ENCODE assay signal across 8 cellular contexts in the genomic region with DNA sequence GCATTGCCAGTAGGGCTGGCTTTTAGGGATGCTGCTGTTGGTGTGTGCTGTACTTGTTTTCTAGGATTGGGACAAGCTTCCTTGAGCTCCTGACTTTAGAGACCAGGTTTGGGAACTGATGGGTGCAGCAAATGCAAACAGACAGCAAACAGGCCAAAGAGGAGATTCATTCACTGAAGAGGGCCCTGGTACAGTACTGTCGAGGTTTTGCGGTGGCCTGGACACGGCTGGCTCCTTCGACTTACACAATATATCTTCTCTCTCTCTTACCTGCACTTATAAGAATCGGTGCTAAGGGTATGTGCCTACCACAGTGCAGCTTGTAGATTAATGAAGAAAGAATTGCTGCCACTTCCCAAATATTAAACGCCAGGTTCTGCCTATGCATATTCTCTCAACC. TPM values are rescaled to one million over a fixed set of nuclear protein-coding genes. Genes with fewer than 3 reads are reported as not detected.
A peak's percentile ranks its signal among the peaks of the same experiment; 100 is the strongest.
DNase-seq lines count a peak whose midpoint lies in the region; ATAC-seq and TF ChIP-seq lines count a peak whose summit lies in the region.

No MANE protein-coding gene starts in this region.

- no peaks in the 10 kb centered on the region for H3K9me3 Mint-ChIP-seq in CD8-positive, alpha-beta memory T cell

- intact Hi-C loops in esophagus muscularis mucosa (cut with DNase I), result loop anchor here (5.0 kb wide), 2 partner anchors 35 to 50 kb away; no protein-coding TSS in a partner anchor
- intact Hi-C loops in ovary (cut with DNase I), result loop anchor here in 2 of 4 donors (5.0 kb wide), 1 partner anchor 40 kb away; no protein-coding TSS in a partner anchor

- H3K27ac Mint-ChIP-seq in CD8-positive, alpha-beta memory T cell, result peak overlapping the region; percentile 83 to 98 (median 96)

- peaks cover 0 to 11% (median 7%) of the 10 kb centered on the region in 3 donors for H3K36me3 Mint-ChIP-seq in CD8-positive, alpha-beta memory T cell

- H3K4me1 ChIP-seq in CD8-positive, alpha-beta memory T cell (ENCODE audit: insufficient read depth, low read length), result peaks cover 25% of the 10 kb centered on the region
- H3K4me1 ChIP-seq in Peyer's patch (peaks cover 0 to 16% (median 8%) of the 10 kb centered on the region in 4 donors), esophagus muscularis mucosa (peaks cover 13 to 30% (median 23%) of the 10 kb centered on the region in 4 donors), ovary (ENCODE audit: insufficient read depth) (peaks cover 11% of the 10 kb centered on the region)

- no peak for TF ChIP-seq POLR2A in Peyer's patch (IDR thresholded peaks at IDR 0.05)
- TF ChIP-seq POLR2A in esophagus muscularis mucosa (IDR thresholded peaks at IDR 0.05; ENCODE audit: low read depth), result no peak
- TF ChIP-seq POLR2A in ovary (IDR thresholded peaks at IDR 0.05), result no peak

- peak overlapping the region; percentile 98 for H3K4me3 ChIP-seq in CD8-positive, alpha-beta memory T cell (ENCODE audit: low read length)
- H3K4me3 ChIP-seq in Peyer's patch (peak overlapping the region; percentile 64 to 85 (median 71)), esophagus muscularis mucosa (peak overlapping the region; percentile 74 to 90 (median 86)), ovary (peak overlapping the region; percentile 77)

- POLR2A ChIA-PET in CD8-positive, alpha-beta memory T cell (lab: Charles Lee), result interaction anchor here (1.1 to 1.9 kb wide), 3 partner anchors 18 to 43 kb away, joined by 4 to 7 read pairs (median 7); no protein-coding TSS in a partner anchor

- TF ChIP-seq CTCF in Peyer's patch (IDR thresholded peaks at IDR 0.05), result no peak
- TF ChIP-seq CTCF in esophagus muscularis mucosa (IDR thresholded peaks at IDR 0.05), result no peak
- TF ChIP-seq CTCF in ovary (IDR thresholded peaks at IDR 0.05), result no peak

- H3K36me3 ChIP-seq in CD8-positive, alpha-beta memory T cell (ENCODE audit: insufficient read depth, low read length), result no peaks in the 10 kb centered on the region
- H3K36me3 ChIP-seq in Peyer's patch (no peaks in the 10 kb centered on the region), esophagus muscularis mucosa (no peaks in the 10 kb centered on the region), ovary (no peaks in the 10 kb centered on the region)

- ATAC-seq in GM21447 (IDR thresholded peaks at IDR 0.05; ENCODE audit: unreplicated experiment), result no peak

- TF ChIP-seq EP300 in esophagus muscularis mucosa (IDR thresholded peaks at IDR 0.05), result no peak
- no peak for TF ChIP-seq EP300 in ovary (IDR thresholded peaks at IDR 0.05)

- WGBS in esophagus muscularis mucosa, result 72% methylated on average over 6 of the region's 6 CpGs
- 62 to 72% (median 66%) methylated on average over 6 of the region's 6 CpGs for WGBS in ovary, 3 donors

- no peak for DNase-seq in CD8-positive, alpha-beta memory T cell
- no peak for DNase-seq in Peyer's patch
- no peak for DNase-seq in esophagus muscularis mucosa (ENCODE audit: extremely low spot score)
- no peak for DNase-seq in ovary
- DNase-seq in stimulated activated CD8-positive, alpha-beta memory T cell treated with anti-CD3 and anti-CD28 coated beads, Interleukin-4, amount 100 ng/mL, for 48 hours, result no peak
- no peak for DNase-seq in islet precursor cell
- no peak for DNase-seq in occipital lobe (lab: John Stamatoyannopoulos, UW)

- peak overlapping the region; percentile 78 to 96 (median 91) for H3K4me3 Mint-ChIP-seq in CD8-positive, alpha-beta memory T cell

- H3K27me3 ChIP-seq in CD8-positive, alpha-beta memory T cell (ENCODE audit: insufficient read depth, low read length, poor library complexity, severe bottlenecking), result no peaks in the 10 kb centered on the region
- H3K27me3 ChIP-seq in Peyer's patch, result no peaks in the 10 kb centered on the region
- H3K27me3 ChIP-seq in esophagus muscularis mucosa, result no peaks in the 10 kb centered on the region
- H3K27me3 ChIP-seq in ovary, result no peaks in the 10 kb centered on the region

- H3K27me3 Mint-ChIP-seq in CD8-positive, alpha-beta memory T cell, result no peaks in the 10 kb centered on the region

- CTCF ChIA-PET in CD8-positive, alpha-beta memory T cell (lab: Charles Lee), result interaction anchor here (2.2 to 3.2 kb wide), 2 partner anchors 43 to 279 kb away, joined by 11 to 12 read pairs; no protein-coding TSS in a partner anchor

- no peaks in the 10 kb centered on the region for H3K9me3 ChIP-seq in CD8-positive, alpha-beta memory T cell (ENCODE audit: low read length)
- no peaks in the 10 kb centered on the region for H3K9me3 ChIP-seq in Peyer's patch
- H3K9me3 ChIP-seq in esophagus muscularis mucosa, result no peaks in the 10 kb centered on the region
- H3K9me3 ChIP-seq in ovary, result no peaks in the 10 kb centered on the region

- peak overlapping the region; percentile 85 for H3K27ac ChIP-seq in CD8-positive, alpha-beta memory T cell (ENCODE audit: low read depth, low read length)
- H3K27ac ChIP-seq in Peyer's patch, result peak overlapping the region; percentile 62 to 83 (median 74)
- H3K27ac ChIP-seq in esophagus muscularis mucosa (replicated peaks in 1 of 4), result peak overlapping the region in 2 of 4 donors; percentile 79 to 83
- H3K27ac ChIP-seq in ovary, result peak overlapping the region in 1 of 2 donors; percentile 36

- H3K4me1 Mint-ChIP-seq in CD8-positive, alpha-beta memory T cell, result peaks cover 28 to 48% (median 44%) of the 10 kb centered on the region in 3 donors

RNA-seq across cellular contexts. Expression of a gene that starts 44.6 kb away (rescaled TPM):
- 100 to 1,000 TPM; 259 to 263 TPM for total RNA-seq in CD8-positive, alpha-beta memory T cell
- 58.0 TPM for polyA plus RNA-seq in CD8-positive, alpha-beta memory T cell
- 1,000 to 10,000 TPM in 3 of 4 donors, 100 to 1,000 TPM in 1; 229 to 4,700 (median 2,986) TPM for total RNA-seq in Peyer's patch
- total RNA-seq in esophagus muscularis mucosa, result 100 to 1,000 TPM in 3 of 4 donors, 10 to 100 TPM in 1; 90.1 to 196 (median 157) TPM
- total RNA-seq in ovary, result 100 to 1,000 TPM; 106 to 279 (median 196) TPM
- polyA plus RNA-seq in ovary, result 100 to 1,000 TPM; 184 to 388 TPM
- 91.9 TPM for total RNA-seq in occipital lobe
